ENCODE assay signal across 8 cellular contexts in the genomic region with DNA sequence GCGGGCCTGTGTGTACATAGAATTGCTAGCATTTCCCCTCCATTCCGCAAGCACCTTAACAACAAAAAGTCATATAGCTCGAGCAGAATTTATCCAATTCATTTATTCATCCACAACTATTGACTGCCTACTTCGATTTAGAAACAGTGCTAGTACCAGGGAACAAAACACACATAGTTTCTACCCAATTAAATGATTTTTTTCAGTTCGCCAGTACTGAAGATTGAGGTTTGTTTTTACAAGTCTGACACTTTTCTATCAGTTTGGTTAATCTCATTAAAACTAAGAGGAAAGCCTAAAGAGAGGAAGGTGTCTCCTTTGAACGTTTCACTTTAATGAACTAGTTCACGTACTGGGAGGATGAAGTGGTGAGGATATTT. TPM values are rescaled to one million over a fixed set of nuclear protein-coding genes. Genes with fewer than 3 reads are reported as not detected.
DNase-seq lines count a peak whose midpoint lies in the region; ATAC-seq and TF ChIP-seq lines count a peak whose summit lies in the region.

No MANE protein-coding gene starts in this region.

- no peak for ATAC-seq in CD4-positive, CD25-positive, alpha-beta regulatory T cell (ENCODE audit: low read depth in 2 of 2)
- ATAC-seq in HG03442 (IDR thresholded peaks at IDR 0.05; ENCODE audit: unreplicated experiment), result no peak
- no peak for ATAC-seq in GM19463 (IDR thresholded peaks at IDR 0.05; ENCODE audit: unreplicated experiment)

- no peak for TF ChIP-seq CTCF in dorsolateral prefrontal cortex (IDR thresholded peaks at IDR 0.05 in 54 of 56, conservative IDR thresholded peaks at IDR 0.05 in 2 of 56; ENCODE audit: low read depth in 1 of 56, partially characterized antibody in 56 of 56)
- no peak for TF ChIP-seq CTCF in nephron progenitor cell (IDR thresholded peaks at IDR 0.05)

- H3K4me3 Mint-ChIP-seq in CD4-positive, CD25-positive, alpha-beta regulatory T cell, result peak overlapping the region; percentile 95 to 99 (median 99)
- peak overlapping the region; percentile 100 for H3K4me3 Mint-ChIP-seq in nephron progenitor cell

- peaks cover 37% of the 10 kb centered on the region for H3K4me1 ChIP-seq in CD4-positive, CD25-positive, alpha-beta regulatory T cell (ENCODE audit: control insufficient read depth, insufficient read depth, low read length, poor library complexity, severe bottlenecking)

- H3K36me3 Mint-ChIP-seq in CD4-positive, CD25-positive, alpha-beta regulatory T cell, result peaks cover 18% of the 10 kb centered on the region
- peaks cover 23% of the 10 kb centered on the region for H3K36me3 Mint-ChIP-seq in nephron progenitor cell (ENCODE audit: low read depth)

- peaks cover 20 to 72% (median 54%) of the 10 kb centered on the region in 4 donors for H3K4me1 Mint-ChIP-seq in CD4-positive, CD25-positive, alpha-beta regulatory T cell
- H3K4me1 Mint-ChIP-seq in nephron progenitor cell, result peaks cover 48% of the 10 kb centered on the region

- H3K9me3 ChIP-seq in CD4-positive, CD25-positive, alpha-beta regulatory T cell (ENCODE audit: control insufficient read depth in 2 of 2, low read length in 2 of 2), result no peaks in the 10 kb centered on the region

- H3K27me3 Mint-ChIP-seq in CD4-positive, CD25-positive, alpha-beta regulatory T cell, result peaks cover 7% of the 10 kb centered on the region
- H3K27me3 Mint-ChIP-seq in nephron progenitor cell (ENCODE audit: low read depth, poor library complexity), result no peaks in the 10 kb centered on the region

- peaks cover 6% of the 10 kb centered on the region for H3K36me3 ChIP-seq in CD4-positive, CD25-positive, alpha-beta regulatory T cell (ENCODE audit: control insufficient read depth, insufficient read depth, low read length)

- peak overlapping the region; percentile 100 for H3K27ac Mint-ChIP-seq in CD4-positive, CD25-positive, alpha-beta regulatory T cell
- peak overlapping the region; percentile 100 for H3K27ac Mint-ChIP-seq in nephron progenitor cell

- H3K4me3 ChIP-seq in CD4-positive, CD25-positive, alpha-beta regulatory T cell (ENCODE audit: low read depth, low read length), result peak overlapping the region; percentile 96
- H3K4me3 ChIP-seq in dorsolateral prefrontal cortex, result peak overlapping the region; percentile 57 to 100 (median 89)

- intact Hi-C loops in dorsolateral prefrontal cortex (cut with DNase I), result loop anchor here (1.0 to 5.0 kb wide), 9 partner anchors 94 to 369 kb away; a partner anchor contains a TSS

- H3K27ac ChIP-seq in CD4-positive, CD25-positive, alpha-beta regulatory T cell (ENCODE audit: insufficient read depth, low read length, poor library complexity, severe bottlenecking), result peak overlapping the region; percentile 95
- H3K27ac ChIP-seq in dorsolateral prefrontal cortex, result peak overlapping the region; percentile 18 to 94 (median 84)

- DNase-seq in CD4-positive, CD25-positive, alpha-beta regulatory T cell, result no peak
- DNase-seq in LoVo (ENCODE audit: low spot score) (peak; percentile 8), dorsolateral prefrontal cortex (no peak), nephron progenitor cell (no peak), SHP77 treated with DMSO at 0.1 percent for 48 hours (lab: John Stamatoyannopoulos, UW) (no peak)
- DNase-seq in stimulated activated CD4-positive, alpha-beta T cell treated with anti-CD3 and anti-CD28 coated beads, Interleukin-2, amount 100 ng/mL, for 48 hours, result no peak

- H3K27me3 ChIP-seq in CD4-positive, CD25-positive, alpha-beta regulatory T cell (ENCODE audit: control insufficient read depth, insufficient read depth, low read length), result no peaks in the 10 kb centered on the region
- H3K27me3 ChIP-seq in dorsolateral prefrontal cortex, result no peaks in the 10 kb centered on the region

- no peaks in the 10 kb centered on the region for H3K9me3 Mint-ChIP-seq in CD4-positive, CD25-positive, alpha-beta regulatory T cell
- H3K9me3 Mint-ChIP-seq in nephron progenitor cell, result no peaks in the 10 kb centered on the region

RNA-seq across cellular contexts. Expression of a gene that starts 0.6 kb away (rescaled TPM):
- 38.7 TPM for total RNA-seq in CD4-positive, CD25-positive, alpha-beta regulatory T cell
- 10 to 100 TPM; 16.3 to 39.1 (median 23.2) TPM for polyA plus RNA-seq in CD4-positive, CD25-positive, alpha-beta regulatory T cell
- total RNA-seq in dorsolateral prefrontal cortex, result 10 to 100 TPM; 14.9 to 28.0 (median 20.9) TPM

RNA-seq across cellular contexts. Expression of a gene that starts 0.6 kb away (rescaled TPM):
- total RNA-seq in CD4-positive, CD25-positive, alpha-beta regulatory T cell, result 10.6 TPM
- polyA plus RNA-seq in CD4-positive, CD25-positive, alpha-beta regulatory T cell, result 1 to 10 TPM; 1.4 to 2.2 (median 1.5) TPM
- total RNA-seq in dorsolateral prefrontal cortex, result 10 to 100 TPM; 27.6 to 68.9 (median 44.8) TPM
